ENCODE assay signal across 15 cellular contexts in genomic region chr6:5623769-5624168, GRCh38.
DNase-seq lines count a peak whose midpoint lies in the region; ATAC-seq lines count a peak whose summit lies in the region.
"Had no signal": no experiment of that assay in that cellular context is flagged by ENCODE, and none has a peak within 500 bp of the region (broad histone marks: within the 10 kb centered on the region; RNA-seq: fewer than 3 reads in every experiment).

No MANE protein-coding gene starts in this region.

- no peaks in the 10 kb centered on the region for H3K79me2 ChIP-seq in mesendoderm (ENCODE audit: control insufficient read depth, insufficient read depth, low read length)

- H3K27me3 Mint-ChIP-seq in activated naive CD8-positive, alpha-beta T cell: no peaks in the 10 kb centered on the region
- H3K27me3 Mint-ChIP-seq in activated naive CD8-positive, alpha-beta T cell treated with anti-CD3 and anti-CD28 coated beads, Interleukin-2, amount 50 U/mL, for 24 hours: no peaks in the 10 kb centered on the region
- no peaks in the 10 kb centered on the region for H3K27me3 Mint-ChIP-seq in memory B cell
- H3K27me3 Mint-ChIP-seq in stimulated activated memory B cell treated with anti-CD40 and anti-IgM and Interleukin-4, amounts not matched to agents 10 μg/mL and 1 μg/mL and 100 μg/mL, for 72 hours: no peaks in the 10 kb centered on the region
- H3K27me3 Mint-ChIP-seq: CD4-positive, CD25-positive, alpha-beta regulatory T cell had no signal

- H2AK5ac ChIP-seq in mesendoderm (ENCODE audit: low read length): no peak overlapping the region

- intact Hi-C loops in left cardiac atrium (cut with DNase I): loop anchor here in 1 of 2 donors (10.0 kb wide), 1 partner anchor 141 kb away; no protein-coding TSS in a partner anchor

- H3K36me3 ChIP-seq in mesendoderm (ENCODE audit: control insufficient read depth, insufficient read depth, low read length): no peaks in the 10 kb centered on the region

- no peak overlapping the region for H3K4me2 ChIP-seq in mesendoderm (ENCODE audit: low read length)
- H3K4me2 ChIP-seq: BLaER1 treated with 17β-estradiol and CSF1 and Interleukin-3, amounts not matched to agents 10 nM and 100 nM had no signal

- no peaks in the 10 kb centered on the region for H3K9me3 Mint-ChIP-seq in activated naive CD8-positive, alpha-beta T cell (ENCODE audit: low read depth)
- peaks cover 5% of the 10 kb centered on the region for H3K9me3 Mint-ChIP-seq in activated naive CD8-positive, alpha-beta T cell treated with anti-CD3 and anti-CD28 coated beads, Interleukin-2, amount 50 U/mL, for 24 hours
- no peaks in the 10 kb centered on the region for H3K9me3 Mint-ChIP-seq in memory B cell
- H3K9me3 Mint-ChIP-seq in stimulated activated memory B cell treated with anti-CD40 and anti-IgM and Interleukin-4, amounts not matched to agents 10 μg/mL and 1 μg/mL and 100 μg/mL, for 72 hours: no peaks in the 10 kb centered on the region

- no peak overlapping the region for H3K4me3 Mint-ChIP-seq in activated naive CD8-positive, alpha-beta T cell
- no peak overlapping the region for H3K4me3 Mint-ChIP-seq in activated naive CD8-positive, alpha-beta T cell treated with anti-CD3 and anti-CD28 coated beads, Interleukin-2, amount 50 U/mL, for 24 hours
- H3K4me3 Mint-ChIP-seq in memory B cell: no peak overlapping the region
- H3K4me3 Mint-ChIP-seq in stimulated activated memory B cell treated with anti-CD40 and anti-IgM and Interleukin-4, amounts not matched to agents 10 μg/mL and 1 μg/mL and 100 μg/mL, for 72 hours: no peak overlapping the region

- H3K36me3 Mint-ChIP-seq in activated naive CD8-positive, alpha-beta T cell: peaks cover 21% of the 10 kb centered on the region
- peaks cover 9% of the 10 kb centered on the region for H3K36me3 Mint-ChIP-seq in activated naive CD8-positive, alpha-beta T cell treated with anti-CD3 and anti-CD28 coated beads, Interleukin-2, amount 50 U/mL, for 24 hours (ENCODE audit: low read depth)
- H3K36me3 Mint-ChIP-seq in memory B cell: peaks cover 14% of the 10 kb centered on the region
- H3K36me3 Mint-ChIP-seq in stimulated activated memory B cell treated with anti-CD40 and anti-IgM and Interleukin-4, amounts not matched to agents 10 μg/mL and 1 μg/mL and 100 μg/mL, for 72 hours: peaks cover 30% of the 10 kb centered on the region

- no peak overlapping the region for H2BK15ac ChIP-seq in mesendoderm (replicated peaks; ENCODE audit: low read depth)

- no peak overlapping the region for H3K4me3 ChIP-seq in mesendoderm (ENCODE audit: low read length)
- H3K4me3 ChIP-seq: BLaER1 treated with 17β-estradiol and CSF1 and Interleukin-3, amounts not matched to agents 10 nM and 100 nM; GM23248 had no signal

- no peaks in the 10 kb centered on the region for H3K79me1 ChIP-seq in mesendoderm (ENCODE audit: low read length)

- H4K5ac ChIP-seq in mesendoderm (ENCODE audit: low read length): no peak overlapping the region

- H3K56ac ChIP-seq in mesendoderm (ENCODE audit: low read length): no peak overlapping the region

- ATAC-seq in activated naive CD8-positive, alpha-beta T cell treated with anti-CD3 and anti-CD28 coated beads, Interleukin-2, amount 50 U/mL, for 24 hours: no peak
- ATAC-seq in left cardiac atrium (peak; percentile 83 to 85), memory B cell (ENCODE audit: low read depth) (no peak), HG02588 (IDR thresholded peaks at IDR 0.05; ENCODE audit: unreplicated experiment) (no peak)
- ATAC-seq in stimulated activated memory B cell treated with anti-CD40 and anti-IgM and Interleukin-4, amounts not matched to agents 10 μg/mL and 1 μg/mL and 100 μg/mL, for 72 hours: no peak

- H3K27me3 ChIP-seq in mesendoderm (ENCODE audit: insufficient read depth, low read length, poor library complexity): no peaks in the 10 kb centered on the region
- H3K27me3 ChIP-seq: BLaER1 treated with 17β-estradiol and CSF1 and Interleukin-3, amounts not matched to agents 10 nM and 100 nM had no signal

- no peak overlapping the region for H3K18ac ChIP-seq in mesendoderm (ENCODE audit: low read length)

- H3K27ac Mint-ChIP-seq in activated naive CD8-positive, alpha-beta T cell: peak overlapping the region; percentile 10
- H3K27ac Mint-ChIP-seq in activated naive CD8-positive, alpha-beta T cell treated with anti-CD3 and anti-CD28 coated beads, Interleukin-2, amount 50 U/mL, for 24 hours: no peak overlapping the region
- peak overlapping the region; percentile 18 for H3K27ac Mint-ChIP-seq in memory B cell
- peak overlapping the region; percentile 33 for H3K27ac Mint-ChIP-seq in stimulated activated memory B cell treated with anti-CD40 and anti-IgM and Interleukin-4, amounts not matched to agents 10 μg/mL and 1 μg/mL and 100 μg/mL, for 72 hours

- no peak overlapping the region for H3K27ac ChIP-seq in mesendoderm (ENCODE audit: low read depth, low read length)
- H3K27ac ChIP-seq: BLaER1 treated with 17β-estradiol and CSF1 and Interleukin-3, amounts not matched to agents 10 nM and 100 nM; GM23248 had no signal

- H2BK5ac ChIP-seq in mesendoderm (ENCODE audit: low read length): no peak overlapping the region

- no peak overlapping the region for H2BK120ac ChIP-seq in mesendoderm (ENCODE audit: low read depth, low read length)

- peaks cover 56% of the 10 kb centered on the region for H3K4me1 Mint-ChIP-seq in activated naive CD8-positive, alpha-beta T cell (ENCODE audit: low read depth)
- peaks cover 49% of the 10 kb centered on the region for H3K4me1 Mint-ChIP-seq in activated naive CD8-positive, alpha-beta T cell treated with anti-CD3 and anti-CD28 coated beads, Interleukin-2, amount 50 U/mL, for 24 hours
- H3K4me1 Mint-ChIP-seq in memory B cell: peaks cover 26% of the 10 kb centered on the region
- H3K4me1 Mint-ChIP-seq in stimulated activated memory B cell treated with anti-CD40 and anti-IgM and Interleukin-4, amounts not matched to agents 10 μg/mL and 1 μg/mL and 100 μg/mL, for 72 hours: peaks cover 43% of the 10 kb centered on the region

- no CpG with 5 or more reads among the region's 2 CpGs for WGBS in mesendoderm (ENCODE audit: extremely low coverage, insufficient coverage, low lambda C conversion rate)

- no peaks in the 10 kb centered on the region for H3K4me1 ChIP-seq in mesendoderm (ENCODE audit: control insufficient read depth, low read depth, low read length)

- no peak overlapping the region for H3K4ac ChIP-seq in mesendoderm (ENCODE audit: low read depth, low read length)

- no peak overlapping the region for H3K9ac ChIP-seq in mesendoderm (ENCODE audit: low read length)
- H3K9ac ChIP-seq: BLaER1 treated with 17β-estradiol and CSF1 and Interleukin-3, amounts not matched to agents 10 nM and 100 nM; GM23248 had no signal

- H3K23ac ChIP-seq in mesendoderm (ENCODE audit: low read length): no peak overlapping the region

- H4K8ac ChIP-seq in mesendoderm (ENCODE audit: low read depth, low read length): no peak overlapping the region

- DNase-seq in activated naive CD8-positive, alpha-beta T cell treated with anti-CD3 and anti-CD28 coated beads, Interleukin-2, amount 50 U/mL, for 24 hours: no peak
- DNase-seq in left cardiac atrium (no peak), memory B cell (ENCODE audit: low spot score in 2 of 2) (no peak), mesendoderm (no peak), H4 (ENCODE audit: low spot score) (no peak)
- DNase-seq: 8988T; Calu3; CD4-positive, CD25-positive, alpha-beta regulatory T cell; DMS 273 treated with DMSO at 0.1 percent for 48 hours; GM23248; H7 had no signal

Comparison
In these comparisons a context has a peak if more than half of its experiments do, and no peak if none do; other contexts are left out.
1. ATAC-seq: peak in left cardiac atrium (2 of 2); none in activated naive CD8-positive, alpha-beta T cell treated with anti-CD3 and anti-CD28 coated beads, Interleukin-2, amount 50 U/mL, for 24 hours (single experiment), memory B cell (single experiment), stimulated activated memory B cell treated with anti-CD40 and anti-IgM and Interleukin-4, amounts not matched to agents 10 μg/mL and 1 μg/mL and 100 μg/mL, for 72 hours (single experiment) and HG02588 (single experiment).